In the genomic region with DNA sequence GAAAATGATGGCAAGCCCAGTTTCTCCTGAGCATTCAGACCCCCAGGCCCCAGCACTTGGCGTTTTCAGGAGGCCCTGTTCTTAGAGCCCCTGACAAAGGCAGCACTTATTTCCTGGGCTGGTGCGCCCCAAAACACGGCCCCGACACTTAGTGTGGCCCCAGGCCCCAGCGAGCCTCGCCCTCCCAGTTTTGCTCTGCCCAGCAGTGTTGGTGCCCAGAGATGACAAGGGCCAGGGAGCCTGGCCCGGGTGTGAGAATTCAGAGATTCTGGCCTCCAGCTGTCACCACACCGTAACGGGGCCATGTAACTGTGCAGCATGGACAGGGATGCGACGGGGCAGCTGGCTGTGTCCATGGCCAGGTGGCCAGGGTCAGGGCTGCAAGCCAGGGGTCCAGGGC, we compare ENCODE assay signal across 1 cellular context.
TF ChIP-seq lines count a peak whose summit lies in the region.

No MANE protein-coding gene starts in this region.

TF ChIP-seq in H1, 55 proteins besides CTCF, POLR2A, EP300 and RAD21:
- TF ChIP-seq, protein P1, sequence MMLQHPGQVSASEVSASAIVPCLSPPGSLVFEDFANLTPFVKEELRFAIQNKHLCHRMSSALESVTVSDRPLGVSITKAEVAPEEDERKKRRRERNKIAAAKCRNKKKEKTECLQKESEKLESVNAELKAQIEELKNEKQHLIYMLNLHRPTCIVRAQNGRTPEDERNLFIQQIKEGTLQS (IDR thresholded peaks at IDR 0.05; ENCODE audit: insufficient read depth, low read depth, low read length), result no peak
- TF ChIP-seq TAF7 (optimal IDR thresholded peaks at IDR 0.05; ENCODE audit: borderline replicate concordance, low read depth, low read length) (no peak), RFX5 (IDR thresholded peaks at IDR 0.05; ENCODE audit: borderline replicate concordance, low read depth, low read length) (no peak), SUZ12 (IDR thresholded peaks at IDR 0.05; ENCODE audit: low read length) (no peak), HDAC2 (IDR thresholded peaks at IDR 0.05; ENCODE audit: borderline replicate concordance in 1 of 2, low read depth in 2 of 2, low read length in 2 of 2) (no peak), EGR1 (IDR thresholded peaks at IDR 0.05; ENCODE audit: borderline replicate concordance, low read depth, low read length) (no peak), KDM5A (IDR thresholded peaks at IDR 0.05; ENCODE audit: low read length) (no peak), YY1 (IDR thresholded peaks at IDR 0.05; ENCODE audit: low read depth, low read length) (no peak), POU5F1 (IDR thresholded peaks at IDR 0.05; ENCODE audit: low read depth, low read length) (no peak), RNF2 (IDR thresholded peaks at IDR 0.05; ENCODE audit: borderline replicate concordance, low read depth, low read length, missing control alignments, poor library complexity, severe bottlenecking) (no peak), BCL11A (IDR thresholded peaks at IDR 0.05; ENCODE audit: low read depth in 2 of 2, low read length in 2 of 2) (no peak)
